Comparison of ENCODE assay signal across 15 cellular contexts in genomic region chr10:91629715-91630549, GRCh38. TPM values are rescaled to one million over a fixed set of nuclear protein-coding genes. Genes with fewer than 3 reads are reported as not detected.
DNase-seq lines count a peak whose midpoint lies in the region; ATAC-seq, FAIRE-seq and TF ChIP-seq lines count a peak whose summit lies in the region.
"Had no signal": no experiment of that assay in that cellular context is flagged by ENCODE, and none has a peak within 500 bp of the region (broad histone marks: within the 10 kb centered on the region; RNA-seq: fewer than 3 reads in every experiment).

No MANE protein-coding gene starts in this region.

- BruUV-seq in HepG2 (replicated peaks; lab: Mats Ljungman, UMichigan) = no TSS peak

- TF ChIP-seq RAD21 in HepG2 (CRISPR knock-in tag; IDR thresholded peaks at IDR 0.05) = no peak

- TF ChIP-seq CTCF in HepG2 (CRISPR knock-in tag; IDR thresholded peaks at IDR 0.05) = no peak
- TF ChIP-seq CTCF in smooth muscle cell (IDR thresholded peaks at IDR 0.05; ENCODE audit: borderline replicate concordance, insufficient read depth, poor library complexity, severe bottlenecking) = no peak

- peak overlapping the region; percentile 56 for H3K27ac ChIP-seq in cingulate gyrus (ENCODE audit: low read depth, low read length)
- no peak overlapping the region for H3K27ac ChIP-seq in HepG2 (ENCODE audit: extremely low read length, insufficient read depth, low read length)
- H3K27ac ChIP-seq in smooth muscle cell (ENCODE audit: low read depth) = peak overlapping the region; percentile 23
- H3K27ac ChIP-seq: SJSA1 had no signal

- H3F3A ChIP-seq in smooth muscle cell (ENCODE audit: low read depth) = peaks cover 21% of the 10 kb centered on the region

- ATAC-seq in HepG2 = no peak
- no peak for ATAC-seq in GM21786 (IDR thresholded peaks at IDR 0.05; ENCODE audit: unreplicated experiment)
- no peak for ATAC-seq in HG03139 (IDR thresholded peaks at IDR 0.05; ENCODE audit: unreplicated experiment)
- ATAC-seq in HG02981 (IDR thresholded peaks at IDR 0.05; ENCODE audit: unreplicated experiment) = no peak
- ATAC-seq: mucosa of descending colon; stimulated activated naive CD8-positive, alpha-beta T cell treated with anti-CD3 and anti-CD28 coated beads, Interleukin-15, Interleukin-2, amounts not matched to agents 100 U/mL and 50 U/mL, for 24 hours had no signal

- TF ChIP-seq EP300 in HepG2 (IDR thresholded peaks at IDR 0.05; ENCODE audit: low read depth in 2 of 2, low read length in 2 of 2) = no peak
- no peak for TF ChIP-seq EP300 in HepG2 (CRISPR knock-in tag; IDR thresholded peaks at IDR 0.05; ENCODE audit: borderline replicate concordance)

- in situ Hi-C loops in HepG2 (cut with HindIII; ENCODE audit: extremely low pct_ligation_motif_present, low pct_unique_long_range_greater_than_20kb) = loop anchor here (5.0 to 25.0 kb wide), 3 partner anchors 73 to 243 kb away; no protein-coding TSS in a partner anchor

- H3K27me3 ChIP-seq in HepG2 (ENCODE audit: control insufficient read depth in 1 of 2, insufficient read depth in 2 of 2, low read length in 2 of 2) (no peaks in the 10 kb centered on the region; a peak in 1 of 5 replicates), smooth muscle cell (ENCODE audit: low read depth) (no peaks in the 10 kb centered on the region)
- H3K27me3 ChIP-seq: SJSA1 had no signal

- H3K9ac ChIP-seq in HepG2 (ENCODE audit: insufficient read depth, low read depth, low read length) (no peak overlapping the region; the same call in 1 of the 2 replicates), smooth muscle cell (ENCODE audit: low read depth) (no peak overlapping the region)

- intact Hi-C loops in HepG2 (cut with micrococcal nuclease; ENCODE audit: unreplicated experiment) = no loop called here

- peak overlapping the region in 2 of 3 experiments; percentile 4 to 17; a peak in 2 of 6 replicates for H3K4me3 ChIP-seq in HepG2 (replicated peaks in 1 of 3; ENCODE audit: insufficient read depth in 1 of 3, low read depth in 2 of 3, low read length in 3 of 3)
- peak overlapping the region; percentile 55 for H3K4me3 ChIP-seq in smooth muscle cell
- H3K4me3 ChIP-seq: mucosa of descending colon, SJSA1 had no signal

- H3K9me3 ChIP-seq in HepG2 (ENCODE audit: low read length) = no peaks in the 10 kb centered on the region
- H3K9me3 ChIP-seq in smooth muscle cell (replicated peaks; ENCODE audit: low read depth) = no peaks in the 10 kb centered on the region
- H3K9me3 ChIP-seq: mucosa of descending colon, SJSA1 had no signal

- WGBS in HepG2 (ENCODE audit: low lambda C conversion rate) = 99% methylated on average over 11 of the region's 11 CpGs
- 94% methylated on average over 11 of the region's 11 CpGs for WGBS in smooth muscle cell (ENCODE audit: low lambda C conversion rate)

- POLR2A ChIA-PET in HepG2 (lab: Yijun Ruan, JAX) = no interaction called here

- CTCF ChIA-PET in HepG2 (lab: Yijun Ruan, JAX; ENCODE audit: low intra/inter-chr PET ratio, low total read pairs) = no interaction called here

- no peak for TF ChIP-seq POLR2A in HepG2 (IDR thresholded peaks at IDR 0.05; ENCODE audit: insufficient read depth in 1 of 2, low read depth in 2 of 2, low read length in 2 of 2)

- H3K4me1 ChIP-seq in HepG2 (ENCODE audit: insufficient read depth, low read length) (peaks cover 50% of the 10 kb centered on the region), smooth muscle cell (ENCODE audit: low read depth) (peaks cover 10% of the 10 kb centered on the region)

- H4K20me1 ChIP-seq in HepG2 (ENCODE audit: insufficient read depth, low read length) (no peaks in the 10 kb centered on the region; the same call in none of the 2 replicates), smooth muscle cell (ENCODE audit: low read depth) (peaks cover 40% of the 10 kb centered on the region)

- peaks cover 9 to 21% of the 10 kb centered on the region in 2 experiments; a peak in 4 of 5 replicates for H3K36me3 ChIP-seq in HepG2 (replicated peaks in 1 of 2; ENCODE audit: control insufficient read depth in 1 of 2, insufficient read depth in 2 of 2, low read length in 2 of 2)
- H3K36me3 ChIP-seq in smooth muscle cell (ENCODE audit: low read depth) = no peaks in the 10 kb centered on the region

- peaks cover 32% of the 10 kb centered on the region for H3K79me2 ChIP-seq in HepG2 (ENCODE audit: insufficient read depth, low read length)
- H3K79me2 ChIP-seq in smooth muscle cell (ENCODE audit: low read depth) = peaks cover 38% of the 10 kb centered on the region

- H2AFZ ChIP-seq in HepG2 (ENCODE audit: low read length) (no peak overlapping the region), smooth muscle cell (ENCODE audit: low read depth) (no peak overlapping the region)

- FAIRE-seq in HepG2 (lab: Jason Lieb, UNC) = no peak

- H3K4me2 ChIP-seq in HepG2 (ENCODE audit: low read depth, low read length) = peak overlapping the region; percentile 96
- peak overlapping the region; percentile 90 for H3K4me2 ChIP-seq in smooth muscle cell

- DNase-seq in OCI-M1 (lab: John Stamatoyannopoulos, UW) (peak; percentile 88), HepG2 (ENCODE audit: low spot score) (no peak), smooth muscle cell (lab: John Stamatoyannopoulos, UW; ENCODE audit: unreplicated experiment) (no peak), mucosa of gallbladder (ENCODE audit: low spot score) (no peak)
- DNase-seq: activated effector memory CD4-positive, alpha-beta T cell treated with anti-CD3 and anti-CD28 coated beads, Interleukin-2, amount 50 U/mL, for 16 hours; CD4-positive, alpha-beta T cell; GDM1; mucosa of descending colon; retina; stimulated activated naive CD8-positive, alpha-beta T cell treated with anti-CD3 and anti-CD28 coated beads, Interleukin-15, Interleukin-2, amounts not matched to agents 100 U/mL and 50 U/mL, for 24 hours had no signal

TF ChIP-seq in HepG2, 621 proteins besides CTCF, POLR2A, EP300 and RAD21 (continues in another document):
- TF ChIP-seq PLRG1 (conservative IDR thresholded peaks at IDR 0.05) (no peak), CEBPB (IDR thresholded peaks at IDR 0.05; ENCODE audit: borderline replicate concordance, low read depth, low read length) (peak; percentile 80), EED (CRISPR knock-in tag; IDR thresholded peaks at IDR 0.05) (no peak), CCDC6 (CRISPR knock-in tag; IDR thresholded peaks at IDR 0.05) (no peak), ATF7-NPFF (CRISPR knock-in tag; IDR thresholded peaks at IDR 0.05; ENCODE audit: low read depth) (no peak), ZNF207 (IDR thresholded peaks at IDR 0.05; ENCODE audit: borderline replicate concordance) (no peak), ZNF136 (CRISPR knock-in tag; IDR thresholded peaks at IDR 0.05; ENCODE audit: low read depth) (no peak), CEBPG (CRISPR knock-in tag; IDR thresholded peaks at IDR 0.05) (peak; percentile 67)
- TF ChIP-seq, protein P1, sequence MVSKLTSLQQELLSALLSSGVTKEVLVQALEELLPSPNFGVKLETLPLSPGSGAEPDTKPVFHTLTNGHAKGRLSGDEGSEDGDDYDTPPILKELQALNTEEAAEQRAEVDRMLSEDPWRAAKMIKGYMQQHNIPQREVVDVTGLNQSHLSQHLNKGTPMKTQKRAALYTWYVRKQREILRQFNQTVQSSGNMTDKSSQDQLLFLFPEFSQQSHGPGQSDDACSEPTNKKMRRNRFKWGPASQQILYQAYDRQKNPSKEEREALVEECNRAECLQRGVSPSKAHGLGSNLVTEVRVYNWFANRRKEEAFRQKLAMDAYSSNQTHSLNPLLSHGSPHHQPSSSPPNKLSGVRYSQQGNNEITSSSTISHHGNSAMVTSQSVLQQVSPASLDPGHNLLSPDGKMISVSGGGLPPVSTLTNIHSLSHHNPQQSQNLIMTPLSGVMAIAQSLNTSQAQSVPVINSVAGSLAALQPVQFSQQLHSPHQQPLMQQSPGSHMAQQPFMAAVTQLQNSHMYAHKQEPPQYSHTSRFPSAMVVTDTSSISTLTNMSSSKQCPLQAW (CRISPR knock-in tag; IDR thresholded peaks at IDR 0.05) = 0 out of 2 replicates have a peak, but pooled peaks have one; percentile 34

RNA-seq across cellular contexts. Expression of gene PPP1R3C, which starts 2.9 kb away (rescaled TPM):
- 14.8 and 18.7 TPM in 2 replicates for total RNA-seq in HepG2 (2016; rRNA removed; fragmentation: Illumina TruSeq; extraction: Trizol)
- 2.8 and 3.5 TPM in 2 replicates for total RNA-seq in HepG2 (2016; cell fraction: cytosol; rRNA removed; fragmentation: Illumina TruSeq; extraction: Trizol; ENCODE audit: low read depth)
- total RNA-seq in HepG2 (2016; cell fraction: insoluble cytoplasmic fraction; rRNA removed; fragmentation: Illumina TruSeq; extraction: Trizol) = 13.6 and 18.6 TPM in 2 replicates
- 8.0 and 9.5 TPM in 2 replicates for total RNA-seq in HepG2 (2016; cell fraction: membrane; rRNA removed; fragmentation: Illumina TruSeq; extraction: Trizol)
- 7.0 and 7.1 TPM in 2 replicates for total RNA-seq in HepG2 (2016; cell fraction: nucleus; rRNA removed; fragmentation: Illumina TruSeq; extraction: Trizol)
- polyA plus RNA-seq in HepG2 (2011; rRNA removed) = 11.4 and 13.3 TPM in 2 replicates
- polyA plus RNA-seq in HepG2 (2011; cell fraction: cytosol; rRNA removed) = 6.3 and 10.7 TPM in 2 replicates
- polyA plus RNA-seq in HepG2 (2011; cell fraction: nucleus; rRNA removed) = 5.5 and 7.0 TPM in 2 replicates
- polyA plus RNA-seq in HepG2 (2012) = 13.0 and 17.4 TPM in 2 replicates
- polyA plus RNA-seq in HepG2 (2016; cell fraction: cytosol; fragmentation: Illumina TruSeq; extraction: Trizol; ENCODE audit: low read depth) = 0.78 and 0.98 TPM in 2 replicates
- polyA plus RNA-seq in HepG2 (2016; cell fraction: insoluble cytoplasmic fraction; fragmentation: Illumina TruSeq; extraction: Trizol; ENCODE audit: low read depth) = 13.2 and 13.9 TPM in 2 replicates
- 2.4 and 2.7 TPM in 2 replicates for polyA plus RNA-seq in HepG2 (2016; cell fraction: membrane; fragmentation: Illumina TruSeq; extraction: Trizol; ENCODE audit: low read depth)
- polyA plus RNA-seq in HepG2 (2016; cell fraction: nucleus; fragmentation: Illumina TruSeq; extraction: Trizol; ENCODE audit: insufficient read depth, low read depth) = 6.2 and 6.4 TPM in 2 replicates
- 13.9 and 20.0 TPM in 2 replicates for polyA minus RNA-seq in HepG2 (2011; rRNA and poly(A)+ RNA removed; ENCODE audit: low replicate concordance)
- 16.0 and 20.2 TPM in 2 replicates for polyA minus RNA-seq in HepG2 (2011; cell fraction: cytosol; rRNA and poly(A)+ RNA removed)
- 21.6 and 26.9 TPM in 2 replicates for polyA minus RNA-seq in HepG2 (2011; cell fraction: nucleus; rRNA and poly(A)+ RNA removed)
- 31.6 and 42.1 TPM in 2 replicates for total RNA-seq in smooth muscle cell
- polyA plus RNA-seq in smooth muscle cell = 14.4 and 18.2 TPM in 2 replicates
- total RNA-seq in mucosa of gallbladder = 47.6 TPM
- total RNA-seq: CD4-positive, alpha-beta T cell had no signal
